Comparison of ENCODE assay signal across 12 cellular contexts in genomic region chr15:99668533-99669182, GRCh38.
"Had no signal": no experiment of that assay in that cellular context is flagged by ENCODE, and none has a peak within 500 bp of the region (broad histone marks: within the 10 kb centered on the region; RNA-seq: fewer than 3 reads in every experiment).

No MANE protein-coding gene starts in this region.

- DNase-seq: activated CD4-positive, alpha-beta memory T cell treated with anti-CD3 and anti-CD28 coated beads for 36 hours; activated gamma-delta T cell treated with Interleukin-2 at 50 U/mL for 16 hours; activated T-cell treated with anti-CD3 and anti-CD28 coated beads, Interleukin-2, amount 50 U/mL, for 48 hours; central memory CD4-positive, alpha-beta T cell; cortex of kidney; effector memory CD4-positive, alpha-beta T cell; islet precursor cell; naive B cell; stimulated activated CD4-positive, alpha-beta T cell treated with anti-CD3 and anti-CD28 coated beads, Interleukin-12 subunit alpha, Interleukin-12 subunit beta, amount 100 ng/mL, for 4 hours; stimulated activated naive CD4-positive, alpha-beta T cell had no signal

- H3K4me3 ChIP-seq: suprapubic skin had no signal

- H3K9me3 ChIP-seq: suprapubic skin had no signal

- ATAC-seq: sciatic nerve had no signal

- H3K4me1 ChIP-seq: suprapubic skin had no signal

- H3K27ac ChIP-seq: suprapubic skin had no signal

- H3K27me3 ChIP-seq: suprapubic skin had no signal
